8 cellular contexts compared by ENCODE assay signal in the genomic region with DNA sequence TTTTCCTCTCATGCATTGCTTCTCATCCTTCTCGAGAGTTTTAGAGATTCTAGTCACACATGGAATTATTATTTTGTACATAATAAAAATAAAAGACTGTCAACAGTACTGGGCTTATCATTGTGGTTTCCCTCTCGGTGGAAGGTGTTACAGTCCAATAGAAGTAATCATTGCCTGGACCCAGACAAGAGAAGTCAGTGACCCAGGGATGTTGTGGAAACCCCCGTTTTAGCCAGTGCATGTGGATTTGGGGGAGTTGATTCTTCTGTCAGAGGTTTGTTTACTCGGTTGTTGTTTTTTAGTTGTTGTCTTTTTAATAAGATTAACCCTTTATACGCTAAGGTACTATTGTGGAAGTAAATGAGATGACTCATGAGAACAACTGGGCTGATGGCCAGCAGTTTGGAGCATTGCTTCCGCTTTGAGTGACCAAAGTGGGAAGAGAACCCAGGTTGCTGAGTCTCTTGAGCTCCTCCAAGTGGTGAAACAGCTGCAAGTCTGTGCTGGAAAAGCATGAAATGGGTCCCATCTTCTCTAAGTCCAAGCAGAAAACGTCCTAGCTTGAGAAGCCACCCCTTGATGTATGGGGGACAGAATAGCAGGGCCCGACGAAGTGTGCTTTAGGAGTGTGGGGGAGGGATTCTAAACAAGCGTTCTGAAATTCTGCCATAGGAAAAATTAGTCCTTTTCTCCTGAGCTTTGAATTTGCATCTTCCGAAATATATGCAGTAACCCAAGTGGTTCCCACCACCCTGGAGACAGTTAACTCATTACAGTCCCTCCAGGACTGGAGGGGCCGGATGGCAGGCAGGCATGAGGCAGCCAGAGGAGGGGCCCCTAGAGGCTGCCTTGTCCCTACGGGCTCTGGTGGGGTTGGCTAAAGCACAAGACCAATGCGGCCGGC.
DNase-seq lines count a peak whose midpoint lies in the region; ATAC-seq and TF ChIP-seq lines count a peak whose summit lies in the region.

No MANE protein-coding gene starts in this region.

- DNase-seq in Right ventricle myocardium superior (peak; percentile 50), cardiac septum (ENCODE audit: low spot score) (no peak), NCI-H69 (lab: John Stamatoyannopoulos, UW) (peak; percentile 59), choroid plexus epithelial cell (ENCODE audit: low read depth) (peak; percentile 91), midbrain (lab: John Stamatoyannopoulos, UW) (peak; percentile 19)
- no peak for DNase-seq in activated CD4-positive, CD25-positive, alpha-beta regulatory T cell (lab: John Stamatoyannopoulos, UW)
- DNase-seq in activated CD4-positive, alpha-beta T cell treated with anti-CD3 and anti-CD28 coated beads, Interleukin-2, amount 50 U/mL, for 1 hour = no peak

- ATAC-seq in Right ventricle myocardium superior (ENCODE audit: poor library complexity) (no peak), HG03175 (IDR thresholded peaks at IDR 0.05; ENCODE audit: unreplicated experiment) (no peak)

- TF ChIP-seq CTCF in choroid plexus epithelial cell (conservative IDR thresholded peaks at IDR 0.05; ENCODE audit: low read depth, low read length) = peak; percentile 85

- H3K4me3 ChIP-seq in choroid plexus epithelial cell (ENCODE audit: low read depth, low read length) = no peak overlapping the region

- intact Hi-C loops in Right ventricle myocardium superior (cut with DNase I) (no loop called here), cardiac septum (cut with DNase I) (no loop called here)

Comparison
In these comparisons a context has a peak if more than half of its experiments do, and no peak if none do; other contexts are left out.
1. DNase-seq: peak in Right ventricle myocardium superior (single experiment), NCI-H69 (single experiment), choroid plexus epithelial cell (single experiment) and midbrain (single experiment); none in cardiac septum (single experiment), activated CD4-positive, CD25-positive, alpha-beta regulatory T cell (0 of 4) and activated CD4-positive, alpha-beta T cell treated with anti-CD3 and anti-CD28 coated beads, Interleukin-2, amount 50 U/mL, for 1 hour (single experiment).